ENCODE assay signal across 10 cellular contexts in the genomic region with DNA sequence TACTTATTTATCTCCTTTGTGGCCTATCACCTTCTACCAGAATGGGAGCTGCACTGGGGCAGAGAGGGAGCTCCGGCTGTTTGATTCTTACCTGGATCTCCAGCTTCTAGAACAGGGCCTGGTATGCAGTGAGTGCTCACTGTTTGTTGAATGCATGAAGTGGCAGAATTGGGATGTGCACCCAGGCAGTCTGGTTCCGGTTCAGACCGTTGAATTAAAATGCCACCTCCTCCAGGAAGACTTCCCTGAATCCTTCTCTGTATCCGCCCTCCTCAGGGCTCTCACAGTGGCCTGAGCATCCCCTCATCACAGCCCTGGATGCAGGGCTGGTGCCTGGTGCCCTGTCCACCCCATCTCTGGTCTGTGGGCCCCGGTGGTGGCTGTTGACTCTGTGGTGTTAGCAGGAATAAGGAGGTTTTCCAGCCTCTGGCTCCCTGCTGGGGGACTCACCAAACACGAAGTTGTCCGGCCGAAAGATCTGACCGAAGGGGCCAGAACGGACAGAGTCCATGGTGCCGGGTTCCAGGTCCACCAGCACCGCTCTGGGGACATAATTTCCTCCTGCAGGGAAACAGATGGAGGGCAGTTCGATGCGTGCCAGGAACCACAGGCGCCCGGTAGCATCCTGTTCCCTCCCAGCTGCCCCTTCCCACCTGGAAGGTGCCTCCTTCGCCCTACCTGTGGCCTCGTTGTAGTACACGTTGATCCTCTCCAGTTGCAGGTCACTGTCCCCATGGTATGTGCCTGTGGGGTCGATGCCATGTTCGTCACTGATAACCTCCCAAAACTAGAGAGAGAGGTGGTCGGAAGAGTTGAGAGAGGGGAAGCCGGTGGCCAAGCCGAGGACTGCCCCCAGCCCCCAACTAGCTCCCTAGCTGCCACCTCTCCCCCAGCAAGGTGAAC. TPM values are rescaled to one million over a fixed set of nuclear protein-coding genes. Genes with fewer than 3 reads are reported as not detected.
DNase-seq lines count a peak whose midpoint lies in the region; ATAC-seq, FAIRE-seq and TF ChIP-seq lines count a peak whose summit lies in the region.
"Had no signal": no experiment of that assay in that cellular context is flagged by ENCODE, and none has a peak within 500 bp of the region (broad histone marks: within the 10 kb centered on the region; RNA-seq: fewer than 3 reads in every experiment).

No MANE protein-coding gene starts in this region.

- DNase-seq in CD8-positive, alpha-beta T cell: no peak
- DNase-seq in cerebellum (ENCODE audit: low spot score) (peak; percentile 80), dermis blood vessel endothelial cell (no peak), thyroid gland (no peak), GM12892 (ENCODE audit: insufficient read length) (no peak), OCI-M2 (lab: John Stamatoyannopoulos, UW; ENCODE audit: unreplicated experiment) (no peak)
- DNase-seq: central memory CD4-positive, alpha-beta T cell had no signal

- H3F3A ChIP-seq in neural cell (ENCODE audit: insufficient read depth, low read length, poor library complexity, severe bottlenecking): no peaks in the 10 kb centered on the region

- H3K27ac ChIP-seq in CD8-positive, alpha-beta T cell (ENCODE audit: low read depth, low read length): no peak overlapping the region
- no peak overlapping the region for H3K27ac ChIP-seq in HUES64 (ENCODE audit: low read depth, low read length)
- H3K27ac ChIP-seq in neural cell (ENCODE audit: low read length): peak overlapping the region; percentile 55
- no peak overlapping the region for H3K27ac ChIP-seq in thyroid gland

- peak overlapping the region; percentile 90 for H2AFZ ChIP-seq in neural cell (ENCODE audit: low read depth, low read length)

- ATAC-seq in CD8-positive, alpha-beta T cell: no peak

- H3K27me3 Mint-ChIP-seq in CD8-positive, alpha-beta T cell (ENCODE audit: low read depth): no peaks in the 10 kb centered on the region

- CTCF ChIA-PET in CD8-positive, alpha-beta T cell (lab: Charles Lee): interaction anchor here (0.5 to 1.3 kb wide), 3 partner anchors 9 to 362 kb away, joined by 3 read pairs; no protein-coding TSS in a partner anchor

- peaks cover 6% of the 10 kb centered on the region for H3K36me3 Mint-ChIP-seq in CD8-positive, alpha-beta T cell

- H3K4me3 ChIP-seq in CD8-positive, alpha-beta T cell (ENCODE audit: low read depth, low read length): peak overlapping the region; percentile 48
- H3K4me3 ChIP-seq in HUES64 (ENCODE audit: low read length): peak overlapping the region; percentile 62
- H3K4me3 ChIP-seq in neural cell (ENCODE audit: low read length): peak overlapping the region; percentile 97
- H3K4me3 ChIP-seq in thyroid gland (replicated peaks in 1 of 3): no peak overlapping the region

- no peak overlapping the region for H3K27ac Mint-ChIP-seq in CD8-positive, alpha-beta T cell

- POLR2A ChIA-PET in CD8-positive, alpha-beta T cell (lab: Charles Lee): interaction anchor here (0.5 to 0.8 kb wide), 2 partner anchors 16 to 227 kb away, joined by 3 to 5 read pairs; no protein-coding TSS in a partner anchor

- H3K4me2 ChIP-seq in neural cell (ENCODE audit: low read length): peak overlapping the region; percentile 57

- intact Hi-C loops in CD8-positive, alpha-beta T cell (cut with DNase I, micrococcal nuclease): loop anchor here in 1 of 2 experiments (10.0 kb wide), 1 partner anchor 76 kb away; the partner anchor contains the start of gene KHSRP
- intact Hi-C loops in thyroid gland (cut with DNase I): no loop called here

- no peaks in the 10 kb centered on the region for H4K20me1 ChIP-seq in neural cell (ENCODE audit: insufficient read depth)

- no peaks in the 10 kb centered on the region for H3K9me3 Mint-ChIP-seq in CD8-positive, alpha-beta T cell

- TF ChIP-seq POLR2A in thyroid gland (IDR thresholded peaks at IDR 0.05): no peak
- no peak for TF ChIP-seq POLR2A in GM12892 (IDR thresholded peaks at IDR 0.05; ENCODE audit: low read depth, low read length)

- H3K4me1 ChIP-seq in CD8-positive, alpha-beta T cell (ENCODE audit: insufficient read depth, low read length): peaks cover 4% of the 10 kb centered on the region
- no peaks in the 10 kb centered on the region for H3K4me1 ChIP-seq in HUES64 (ENCODE audit: insufficient read depth, low read length)
- peaks cover 7 to 10% of the 10 kb centered on the region in 2 donors for H3K4me1 ChIP-seq in thyroid gland

- H3K79me2 ChIP-seq in neural cell (replicated peaks; ENCODE audit: insufficient read depth, low read length): peaks cover 7% of the 10 kb centered on the region

- peaks cover 27% of the 10 kb centered on the region for H3K4me1 Mint-ChIP-seq in CD8-positive, alpha-beta T cell (ENCODE audit: low read depth)

- 66% methylated on average over 24 of the region's 24 CpGs for WGBS in HUES64
- WGBS in thyroid gland, 2 donors: 44 to 48% methylated on average over 16 to 18 of the region's 24 CpGs

- TF ChIP-seq RAD21 in neural cell (conservative IDR thresholded peaks at IDR 0.05): no peak

- no peaks in the 10 kb centered on the region for H3K27me3 ChIP-seq in CD8-positive, alpha-beta T cell (ENCODE audit: insufficient read depth, low read length)
- H3K27me3 ChIP-seq in HUES64 (ENCODE audit: insufficient read depth, low read length) (peaks cover 27% of the 10 kb centered on the region), neural cell (ENCODE audit: insufficient read depth, low read depth, low read length) (no peaks in the 10 kb centered on the region), thyroid gland (peaks cover 19% of the 10 kb centered on the region)

- FAIRE-seq in GM12892 (lab: Jason Lieb, UNC): no peak

- no peaks in the 10 kb centered on the region for H3K36me3 ChIP-seq in CD8-positive, alpha-beta T cell (ENCODE audit: insufficient read depth, low read length)
- no peaks in the 10 kb centered on the region for H3K36me3 ChIP-seq in HUES64 (ENCODE audit: insufficient read depth, low read length)
- no peaks in the 10 kb centered on the region for H3K36me3 ChIP-seq in neural cell (ENCODE audit: insufficient read depth, low read length)
- H3K36me3 ChIP-seq in thyroid gland: no peaks in the 10 kb centered on the region

- H3K4me3 Mint-ChIP-seq in CD8-positive, alpha-beta T cell: peak overlapping the region; percentile 85

- TF ChIP-seq CTCF in CD8-positive, alpha-beta T cell (IDR thresholded peaks at IDR 0.05): no peak
- TF ChIP-seq CTCF in neural cell (IDR thresholded peaks at IDR 0.05; ENCODE audit: poor library complexity, severe bottlenecking): no peak
- TF ChIP-seq CTCF in thyroid gland (IDR thresholded peaks at IDR 0.05): no peak

- TF ChIP-seq EP300 in neural cell (conservative IDR thresholded peaks at IDR 0.05; ENCODE audit: poor library complexity, severe bottlenecking): no peak

- H3K9me3 ChIP-seq in CD8-positive, alpha-beta T cell (ENCODE audit: low read length): no peaks in the 10 kb centered on the region
- H3K9me3 ChIP-seq in HUES64 (ENCODE audit: insufficient read depth, low read depth, low read length): no peaks in the 10 kb centered on the region
- H3K9me3 ChIP-seq in neural cell (ENCODE audit: low read length): no peaks in the 10 kb centered on the region
- no peaks in the 10 kb centered on the region for H3K9me3 ChIP-seq in thyroid gland

- H3K9me2 ChIP-seq in neural cell (ENCODE audit: insufficient read depth, low read length): no peaks in the 10 kb centered on the region

- H3K9ac ChIP-seq in HUES64 (ENCODE audit: low read depth, low read length) (peak overlapping the region; percentile 60; the same call in 1 of the 2 replicates), neural cell (ENCODE audit: low read length) (peak overlapping the region; percentile 96)

TF ChIP-seq in neural cell, 6 proteins besides CTCF, POLR2A, EP300 and RAD21 (continues in another document):
- TF ChIP-seq TAF1 (IDR thresholded peaks at IDR 0.05; ENCODE audit: low read depth) (no peak), POLR2AphosphoS5 (IDR thresholded peaks at IDR 0.05) (no peak), MXI1 (conservative IDR thresholded peaks at IDR 0.05; ENCODE audit: poor library complexity, severe bottlenecking) (no peak), EZH2 (IDR thresholded peaks at IDR 0.05; ENCODE audit: borderline replicate concordance, insufficient read depth, low read length, poor library complexity, severe bottlenecking) (no peak)

RNA-seq across cellular contexts. Expression of gene TUBB4A, which starts 1.0 kb away (rescaled TPM):
- 1 to 10 TPM; 1.4 to 1.6 TPM for total RNA-seq in CD8-positive, alpha-beta T cell
- 7.4 TPM for polyA plus RNA-seq in HUES64 (2013, experiment 1 of 2)
- 10.7 TPM for polyA plus RNA-seq in HUES64 (2013, experiment 2 of 2)
- total RNA-seq in cerebellum (52.7 TPM), dermis blood vessel endothelial cell (not detected in 2 replicates), thyroid gland (under 1 TPM in 3 of 4 donors, not detected in 1; 0.22 to 0.67 (median 0.59) TPM)
- 17.8 and 25.9 TPM in 2 replicates for polyA plus RNA-seq in neural cell
- 69.4 and 75.8 TPM in 2 replicates for polyA minus RNA-seq in neural cell
- polyA plus RNA-seq in GM12892 (2012; ENCODE audit: missing spikeins): 1.5 TPM

RNA-seq across cellular contexts. Expression of gene DENND1C, which starts 19.5 kb away (rescaled TPM):
- 10 to 100 TPM; 94.0 to 95.9 TPM for total RNA-seq in CD8-positive, alpha-beta T cell
- 1.00 TPM for polyA plus RNA-seq in HUES64 (2013, experiment 1 of 2)
- 1.8 TPM for polyA plus RNA-seq in HUES64 (2013, experiment 2 of 2)
- total RNA-seq in cerebellum: 0.18 TPM
- polyA plus RNA-seq in neural cell: 0.17 TPM in 1 of 2 replicates, not detected in the other
- not detected in 2 replicates for polyA minus RNA-seq in neural cell
- not detected in 2 replicates for total RNA-seq in dermis blood vessel endothelial cell
- 1 to 10 TPM in 3 of 4 donors, not detected in 1; 1.3 to 2.1 (median 1.8) TPM for total RNA-seq in thyroid gland
- 20.8 TPM for polyA plus RNA-seq in GM12892 (2012; ENCODE audit: missing spikeins)

RNA-seq across cellular contexts. Expression of gene TNFSF9, which starts 29.7 kb away (rescaled TPM):
- total RNA-seq in CD8-positive, alpha-beta T cell: 10 to 100 TPM; 18.3 to 19.8 TPM
- polyA plus RNA-seq in HUES64 (2013, experiment 1 of 2): 1.5 TPM
- polyA plus RNA-seq in HUES64 (2013, experiment 2 of 2): 1.8 TPM
- 1.2 TPM for total RNA-seq in cerebellum
- polyA plus RNA-seq in neural cell: 0.86 and 1.3 TPM in 2 replicates
- 1.9 and 2.3 TPM in 2 replicates for polyA minus RNA-seq in neural cell
- total RNA-seq in dermis blood vessel endothelial cell: 0.34 and 0.60 TPM in 2 replicates
- under 1 TPM in 2 of 4 donors, not detected in 2; 0.45 to 0.54 TPM for total RNA-seq in thyroid gland
- polyA plus RNA-seq in GM12892 (2012; ENCODE audit: missing spikeins): 43.7 TPM

RNA-seq across cellular contexts. Expression of gene CRB3, which starts 37.0 kb away (rescaled TPM):
- total RNA-seq in CD8-positive, alpha-beta T cell: 1 to 10 TPM; 7.8 to 8.9 TPM
- polyA plus RNA-seq in HUES64 (2013, experiment 1 of 2): 11.3 TPM
- polyA plus RNA-seq in HUES64 (2013, experiment 2 of 2): 7.9 TPM
- total RNA-seq in cerebellum (4.3 TPM), dermis blood vessel endothelial cell (not detected in 2 replicates), thyroid gland (10 to 100 TPM; 21.0 to 65.2 (median 45.3) TPM)
- 0.43 TPM in 1 of 2 replicates, not detected in the other for polyA plus RNA-seq in neural cell
- not detected in 2 replicates for polyA minus RNA-seq in neural cell
- 0.66 TPM for polyA plus RNA-seq in GM12892 (2012; ENCODE audit: missing spikeins)
- total RNA-seq: sciatic nerve had no signal

RNA-seq across cellular contexts. Expression of gene SLC25A23, which starts 41.5 kb away (rescaled TPM):
- total RNA-seq in CD8-positive, alpha-beta T cell: 10 to 100 TPM; 10.5 to 10.9 TPM
- polyA plus RNA-seq in HUES64 (2013, experiment 1 of 2): 39.8 TPM
- polyA plus RNA-seq in HUES64 (2013, experiment 2 of 2): 48.6 TPM
- total RNA-seq in cerebellum: 26.6 TPM
- polyA plus RNA-seq in neural cell: 36.3 and 47.2 TPM in 2 replicates
- polyA minus RNA-seq in neural cell: 55.5 and 56.2 TPM in 2 replicates
- total RNA-seq in dermis blood vessel endothelial cell: 20.4 and 62.0 TPM in 2 replicates
- total RNA-seq in thyroid gland: 100 to 1,000 TPM in 3 of 4 donors, 10 to 100 TPM in 1; 75.2 to 214 (median 152) TPM
- 38.4 TPM for polyA plus RNA-seq in GM12892 (2012; ENCODE audit: missing spikeins)

Comparison
In these comparisons a context has a peak if more than half of its experiments do, and no peak if none do; other contexts are left out.
1. H3K4me3 ChIP-seq: peak in CD8-positive, alpha-beta T cell (single experiment), HUES64 (single experiment) and neural cell (single experiment); none in thyroid gland (0 of 3).
2. RNA of gene TUBB4A, which starts 1.0 kb away (total RNA-seq): 52.7 TPM in cerebellum (single experiment); 1.4 to 1.6 TPM in CD8-positive, alpha-beta T cell, 0.22 to 0.67 TPM in thyroid gland and not detected in dermis blood vessel endothelial cell; every median in the first group is over 10 times any median in the second.
3. RNA of gene DENND1C, which starts 19.5 kb away (total RNA-seq): 94.0 to 95.9 TPM in CD8-positive, alpha-beta T cell; 1.3 to 2.1 TPM in thyroid gland, 0.18 TPM in cerebellum (single experiment) and not detected in dermis blood vessel endothelial cell; every median in the first group is over 10 times any median in the second.